ENCODE assay signal across 20 cellular contexts in the genomic region with DNA sequence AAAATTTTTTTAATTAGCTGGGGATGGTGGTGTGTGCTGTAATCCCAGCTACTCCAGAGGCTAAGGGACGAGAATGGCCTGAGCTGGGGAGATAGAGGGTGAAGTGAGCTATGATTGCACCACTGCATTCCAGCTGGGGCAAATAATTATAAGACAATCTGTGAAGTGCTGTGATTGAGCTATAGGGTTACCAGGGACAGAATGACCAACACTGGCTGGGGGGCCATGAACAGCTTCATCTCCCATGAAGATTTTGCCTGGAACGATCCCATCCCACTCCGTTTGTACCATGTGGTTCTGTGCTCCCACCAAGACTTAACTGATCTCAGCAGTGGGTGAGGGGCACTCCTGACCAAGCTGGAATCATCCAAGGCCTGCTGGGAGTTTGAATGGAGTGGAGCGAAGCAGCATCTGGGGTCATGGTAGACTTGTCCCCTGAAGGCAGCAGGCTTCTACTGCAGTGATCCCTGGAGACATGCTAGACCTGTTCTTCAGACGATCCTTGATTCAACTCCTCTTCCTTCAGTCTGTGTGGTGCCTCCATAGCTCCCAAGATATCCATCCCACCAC.
"Had no signal": no experiment of that assay in that cellular context is flagged by ENCODE, and none has a peak within 500 bp of the region (broad histone marks: within the 10 kb centered on the region; RNA-seq: fewer than 3 reads in every experiment).

No MANE protein-coding gene starts in this region.

- H3K27ac ChIP-seq: foreskin keratinocyte, hepatocyte, left lung had no signal

- H3K27me3 ChIP-seq: foreskin keratinocyte, hepatocyte, left lung had no signal

- H3K4me3 ChIP-seq: hepatocyte, left lung, lung had no signal

- H3K36me3 ChIP-seq: left lung had no signal

- DNase-seq: activated B cell treated with CpG ODN at 0.5 μM for 24 hours; activated CD4-positive, alpha-beta T cell treated with anti-CD3 and anti-CD28 coated beads for 4 hours; activated CD4-positive, alpha-beta T cell treated with anti-CD3 and anti-CD28 coated beads, Interleukin-2, amount 50 U/mL, for 48 hours; activated gamma-delta T cell; activated T-cell treated with anti-CD3 and anti-CD28 coated beads, Interleukin-2, amount 50 U/mL, for 72 hours; aorta; central memory CD4-positive, alpha-beta T cell; dermis blood vessel endothelial cell; effector CD8-positive, alpha-beta T cell; foreskin keratinocyte; glutamatergic neuron; immature natural killer cell; left lung; naive thymus-derived CD8-positive, alpha-beta T cell; stimulated activated CD4-positive, alpha-beta T cell treated with anti-CD3 and anti-CD28 coated beads, Interleukin-4, amount 100 ng/mL, for 24 hours; stimulated activated naive CD4-positive, alpha-beta T cell treated with Interleukin-2 at 50 U/mL for 16 hours; T-helper 1 cell had no signal

- H3K4me2 ChIP-seq: hepatocyte had no signal

- H3K4me1 ChIP-seq: foreskin keratinocyte, left lung had no signal

- H3K9me3 ChIP-seq: left lung had no signal

- ATAC-seq: activated T-cell treated with anti-CD3 and anti-CD28 coated beads, Interleukin-2, amount 50 U/mL, for 72 hours; foreskin keratinocyte; left lung; naive thymus-derived CD8-positive, alpha-beta T cell had no signal

- H3K79me2 ChIP-seq: hepatocyte had no signal

- H2AFZ ChIP-seq: hepatocyte had no signal

- FAIRE-seq: TTC549 had no signal
